Comparison of ENCODE assay signal across 34 cellular contexts in the genomic region with DNA sequence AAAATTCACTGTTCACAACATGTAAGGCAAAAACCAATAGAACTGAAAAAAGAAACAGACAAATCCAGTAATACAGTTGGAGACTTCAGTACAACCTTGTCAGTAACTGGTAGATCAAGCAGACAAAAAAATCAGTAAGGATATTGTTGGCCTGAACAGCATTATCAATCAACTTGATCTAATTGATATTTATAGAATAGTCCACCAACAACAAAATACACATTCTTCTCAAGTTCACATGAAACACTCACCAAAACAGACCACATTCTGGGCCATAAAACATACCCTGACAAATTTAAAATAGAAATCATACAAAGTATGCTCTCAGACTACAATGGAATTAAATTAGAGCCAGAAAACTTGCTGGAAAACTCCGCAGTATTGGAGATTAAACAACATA.
"Had no signal": no experiment of that assay in that cellular context is flagged by ENCODE, and none has a peak within 500 bp of the region (broad histone marks: within the 10 kb centered on the region; RNA-seq: fewer than 3 reads in every experiment).

No MANE protein-coding gene starts in this region.

- H3K9me3 ChIP-seq: MG63 had no signal

- DNase-seq: Karpas-422, Kasumi-1, MG63, MM.1S, MV-4-11, NCI-H1048, NCI-H1092, NCI-H1092 treated with DMSO at 0.1 percent for 48 hours, NCI-H1105, NCI-H1105 treated with DMSO at 0.1 percent for 48 hours, NCI-H1417, NCI-H1417 treated with DMSO at 0.1 percent for 48 hours, NCI-H1436, NCI-H1436 treated with DMSO at 0.1 percent for 48 hours, NCI-H146, NCI-H1694, NCI-H1694 treated with DMSO at 0.1 percent for 48 hours, NCI-H187, NCI-H187 treated with DMSO at 0.1 percent for 48 hours, NCI-H1930, NCI-H2029, NCI-H2029 treated with DMSO at 0.1 percent for 48 hours, NCI-H2081, NCI-H2081 treated with DMSO at 0.1 percent for 48 hours, NCI-H2107, NCI-H2171, NCI-H2171 treated with DMSO at 0.1 percent for 48 hours, NCI-H2227 treated with DMSO at 0.1 percent for 48 hours, NCI-H226, NCI-H345, NCI-H446, NCI-H446 treated with DMSO at 0.1 percent for 48 hours, NCI-H510A, NCI-H510A treated with DMSO at 0.1 percent for 48 hours had no signal

- H3K27me3 ChIP-seq: MG63 had no signal

- H3K4me3 ChIP-seq: MG63 had no signal

- H3K36me3 ChIP-seq: MG63 had no signal
